Comparison of ENCODE assay signal across 20 cellular contexts in genomic region chr6:80156204-80156603, GRCh38.
"Had no signal": no experiment of that assay in that cellular context is flagged by ENCODE, and none has a peak within 500 bp of the region (broad histone marks: within the 10 kb centered on the region; RNA-seq: fewer than 3 reads in every experiment).

No MANE protein-coding gene starts in this region.

- ATAC-seq: esophagus mucosa; gastrocnemius medialis; heart left ventricle; left colon; left lung; left ventricle myocardium superior; lower lobe of right lung; mucosa of descending colon; naive thymus-derived CD8-positive, alpha-beta T cell had no signal

- DNase-seq: dermis blood vessel endothelial cell; dorsolateral prefrontal cortex; effector CD4-positive, alpha-beta T cell; effector memory CD4-positive, alpha-beta T cell; esophagus squamous epithelium; foreskin fibroblast; foreskin melanocyte; gastrocnemius medialis; glutamatergic neuron; heart left ventricle; hypothalamus; left colon; left lung; left ventricle myocardium superior; lower lobe of right lung; mesenchymal stem cell; mucosa of descending colon; naive B cell; naive thymus-derived CD8-positive, alpha-beta T cell had no signal
